ENCODE assay signal across 8 cellular contexts in genomic region chr18:48922801-48923730, GRCh38. TPM values are rescaled to one million over a fixed set of nuclear protein-coding genes. Genes with fewer than 3 reads are reported as not detected.
A peak's percentile ranks its signal among the peaks of the same experiment; 100 is the strongest.
DNase-seq lines count a peak whose midpoint lies in the region; ATAC-seq and TF ChIP-seq lines count a peak whose summit lies in the region.

No MANE protein-coding gene starts in this region.

- H3K36me3 ChIP-seq in breast epithelium = no peaks in the 10 kb centered on the region

- H3K9me3 ChIP-seq in breast epithelium = no peaks in the 10 kb centered on the region

- H3K4me3 ChIP-seq in breast epithelium = peak overlapping the region; percentile 34 to 68 (median 44)

- intact Hi-C loops in breast epithelium (cut with DNase I; ENCODE audit: low total_unique reads) = no loop called here

- no peak for TF ChIP-seq CTCF in breast epithelium (IDR thresholded peaks at IDR 0.05)

- H3K4me1 ChIP-seq in breast epithelium = peaks cover 6 to 10% of the 10 kb centered on the region in 2 donors

- ATAC-seq in HG02840 (IDR thresholded peaks at IDR 0.05; ENCODE audit: low FRiP score, unreplicated experiment) = no peak
- ATAC-seq in HG03520 (IDR thresholded peaks at IDR 0.05; ENCODE audit: unreplicated experiment) = no peak

- H3K27me3 ChIP-seq in breast epithelium = no peaks in the 10 kb centered on the region

- TF ChIP-seq POLR2A in breast epithelium (IDR thresholded peaks at IDR 0.05) = no peak

- H3K27ac ChIP-seq in breast epithelium (peak overlapping the region; percentile 63 to 91), temporal lobe (ENCODE audit: low read depth, low read length) (peak overlapping the region; percentile 22)

- peak; percentile 33 for DNase-seq in ELF-1 (ENCODE audit: low read depth, low spot score)
- DNase-seq in NCI-H510A treated with DMSO at 0.1 percent for 48 hours (lab: John Stamatoyannopoulos, UW) = peak; percentile 27
- no peak for DNase-seq in breast epithelium (ENCODE audit: low spot score in 2 of 2)
- DNase-seq in left kidney (ENCODE audit: low read depth, low spot score) = peak; percentile 91
- no peak for DNase-seq in activated CD4-positive, CD25-positive, alpha-beta regulatory T cell (lab: John Stamatoyannopoulos, UW)

RNA-seq across cellular contexts. Expression of gene SMAD7, which starts 27.7 kb away (rescaled TPM):
- total RNA-seq in breast epithelium (10 to 100 TPM; 17.4 to 21.2 (median 20.6) TPM), temporal lobe (11.1 TPM)

Comparison
In these comparisons a context has a peak if more than half of its experiments do, and no peak if none do; other contexts are left out.
1. DNase-seq: peak in ELF-1 (single experiment), NCI-H510A treated with DMSO at 0.1 percent for 48 hours (single experiment) and left kidney (single experiment); none in breast epithelium (0 of 2) and activated CD4-positive, CD25-positive, alpha-beta regulatory T cell (0 of 4).